ENCODE assay signal across 8 cellular contexts in the genomic region with DNA sequence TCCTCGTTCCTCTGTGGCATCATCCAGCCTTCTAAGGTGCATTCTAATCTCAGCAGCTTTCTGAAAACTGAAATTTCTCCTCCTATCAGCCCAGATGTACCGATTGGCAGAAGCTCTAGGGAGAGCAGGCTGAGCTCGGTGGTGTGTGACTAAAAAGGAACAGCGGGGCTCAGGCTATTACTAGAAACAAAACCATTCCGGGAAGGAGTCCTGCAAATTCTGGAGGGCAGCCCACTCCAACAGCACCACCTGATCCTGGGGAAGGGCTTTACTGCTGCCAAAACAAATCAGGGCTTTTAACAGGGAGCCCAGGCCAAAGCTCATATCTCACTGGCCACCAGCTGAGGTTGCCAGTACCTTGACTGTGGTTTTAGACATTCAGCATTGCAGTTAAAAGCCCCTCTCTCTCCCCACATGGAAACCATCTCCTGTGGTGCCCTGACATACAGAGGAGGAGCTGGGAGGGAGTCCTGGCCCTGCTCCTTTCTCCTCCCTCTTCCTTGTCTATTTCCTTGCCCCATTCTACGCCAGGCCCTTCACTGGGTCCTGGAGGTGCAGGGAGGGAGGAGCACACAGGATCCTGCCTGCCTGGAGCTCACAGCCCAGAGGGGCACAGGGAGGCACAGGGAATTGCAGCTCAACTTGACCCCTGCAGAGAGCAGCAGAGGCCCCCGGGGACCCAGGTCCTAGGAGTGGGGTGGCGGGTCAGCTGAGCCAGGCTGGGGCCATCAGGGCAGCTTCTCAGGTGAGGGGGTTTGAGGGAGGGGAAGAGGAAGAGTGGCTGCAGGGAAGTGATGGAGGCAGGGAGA. TPM values are rescaled to one million over a fixed set of nuclear protein-coding genes. Genes with fewer than 3 reads are reported as not detected.
DNase-seq lines count a peak whose midpoint lies in the region; ATAC-seq, FAIRE-seq and TF ChIP-seq lines count a peak whose summit lies in the region.

No MANE protein-coding gene starts in this region.

- ATAC-seq in activated CD8-positive, alpha-beta T cell treated with anti-CD3 and anti-CD28 coated beads, Interleukin-2, amount 10 ng/mL, durations not matched to agents 7 days and 5 days: peak; percentile 28
- ATAC-seq in foreskin keratinocyte (peak; percentile 16), pancreas (peak; percentile 75 to 90 (median 88)), GM21423 (IDR thresholded peaks at IDR 0.05; ENCODE audit: unreplicated experiment) (no peak), HG03196 (IDR thresholded peaks at IDR 0.05; ENCODE audit: unreplicated experiment) (no peak)

- POLR2A ChIA-PET in activated CD8-positive, alpha-beta T cell treated with anti-CD3 and anti-CD28 coated beads, Interleukin-2, amount 10 ng/mL, durations not matched to agents 7 days and 5 days (lab: Charles Lee): interaction anchor here (0.9 to 6.2 kb wide), 8 partner anchors 9 to 697 kb away, joined by 3 to 106 read pairs (median 6); a partner anchor contains a TSS

- H3K9me3 Mint-ChIP-seq in activated CD8-positive, alpha-beta T cell treated with anti-CD3 and anti-CD28 coated beads, Interleukin-2, amount 10 ng/mL, durations not matched to agents 7 days and 5 days (ENCODE audit: insufficient read depth): no peaks in the 10 kb centered on the region

- H3K27ac Mint-ChIP-seq in activated CD8-positive, alpha-beta T cell treated with anti-CD3 and anti-CD28 coated beads, Interleukin-2, amount 10 ng/mL, durations not matched to agents 7 days and 5 days: peak overlapping the region; percentile 92

- intact Hi-C loops in pancreas (cut with DNase I): no loop called here

- peaks cover 11% of the 10 kb centered on the region for H3K36me3 Mint-ChIP-seq in activated CD8-positive, alpha-beta T cell treated with anti-CD3 and anti-CD28 coated beads, Interleukin-2, amount 10 ng/mL, durations not matched to agents 7 days and 5 days (ENCODE audit: low read depth)

- H3K4me3 Mint-ChIP-seq in activated CD8-positive, alpha-beta T cell treated with anti-CD3 and anti-CD28 coated beads, Interleukin-2, amount 10 ng/mL, durations not matched to agents 7 days and 5 days: peak overlapping the region; percentile 84

- peak; percentile 38 for DNase-seq in activated CD4-positive, alpha-beta T cell treated with anti-CD3 and anti-CD28 coated beads for 48 hours
- no peak for DNase-seq in activated CD4-positive, alpha-beta T cell treated with anti-CD3 and anti-CD28 coated beads, Interleukin-2, amount 50 U/mL, for 1 hour
- no peak for DNase-seq in activated CD8-positive, alpha-beta T cell treated with anti-CD3 and anti-CD28 coated beads, Interleukin-2, amount 10 ng/mL, durations not matched to agents 7 days and 5 days
- no peak for DNase-seq in foreskin keratinocyte
- peak in 5 of 6 donors; percentile 54 to 84 (median 66) for DNase-seq in pancreas
- no peak for DNase-seq in NCI-H146 treated with DMSO at 0.1 percent for 48 hours (lab: John Stamatoyannopoulos, UW; ENCODE audit: unreplicated experiment)

- H3K27me3 Mint-ChIP-seq in activated CD8-positive, alpha-beta T cell treated with anti-CD3 and anti-CD28 coated beads, Interleukin-2, amount 10 ng/mL, durations not matched to agents 7 days and 5 days (ENCODE audit: low read depth): no peaks in the 10 kb centered on the region

- no peaks in the 10 kb centered on the region for H3K36me3 ChIP-seq in pancreas

- H3K4me3 ChIP-seq in pancreas: peak overlapping the region in 3 of 4 donors; percentile 6 to 46 (median 30)

- WGBS in pancreas, 2 donors: 33 to 35% methylated on average over 8 of the region's 8 CpGs

- no peaks in the 10 kb centered on the region for H3K27me3 ChIP-seq in foreskin keratinocyte
- no peaks in the 10 kb centered on the region for H3K27me3 ChIP-seq in pancreas

- no peak for TF ChIP-seq CTCF in foreskin keratinocyte (conservative IDR thresholded peaks at IDR 0.05)
- TF ChIP-seq CTCF in pancreas (IDR thresholded peaks at IDR 0.05): no peak

- H3K4me1 ChIP-seq in foreskin keratinocyte (no peaks in the 10 kb centered on the region), pancreas (peaks cover 4 to 16% (median 10%) of the 10 kb centered on the region in 3 donors)

- CTCF ChIA-PET in activated CD8-positive, alpha-beta T cell treated with anti-CD3 and anti-CD28 coated beads, Interleukin-2, amount 10 ng/mL, durations not matched to agents 7 days and 5 days (lab: Charles Lee): interaction anchor here (0.8 to 4.3 kb wide), 11 partner anchors 8 to 99 kb away, joined by 3 to 32 read pairs (median 4); a partner anchor contains a TSS

- H3K9me3 ChIP-seq in pancreas: no peaks in the 10 kb centered on the region

- no peak for FAIRE-seq in pancreas (lab: Jason Lieb, UNC)

- peaks cover 64% of the 10 kb centered on the region for H3K4me1 Mint-ChIP-seq in activated CD8-positive, alpha-beta T cell treated with anti-CD3 and anti-CD28 coated beads, Interleukin-2, amount 10 ng/mL, durations not matched to agents 7 days and 5 days (ENCODE audit: low read depth)

- no peak overlapping the region for H3K27ac ChIP-seq in foreskin keratinocyte
- H3K27ac ChIP-seq in pancreas: peak overlapping the region; percentile 40 to 90 (median 66)

RNA-seq across cellular contexts. Expression of a gene that starts 0.9 kb away (rescaled TPM):
- 10 to 100 TPM; 97.5 to 99.8 TPM for total RNA-seq in activated CD8-positive, alpha-beta T cell treated with anti-CD3 and anti-CD28 coated beads, Interleukin-2, amount 10 ng/mL, durations not matched to agents 7 days and 5 days
- 2.6 and 3.9 TPM in 2 replicates for total RNA-seq in foreskin keratinocyte
- polyA plus RNA-seq in foreskin keratinocyte: 3.8 and 4.0 TPM in 2 replicates
- 10 to 100 TPM in 2 of 6 donors, 1 to 10 TPM in 4; 3.3 to 32.4 (median 5.7) TPM for total RNA-seq in pancreas
- polyA plus RNA-seq in pancreas: 10 to 100 TPM; 13.5 to 16.2 TPM

RNA-seq across cellular contexts. Expression of a gene that starts 25.7 kb away (rescaled TPM):
- total RNA-seq in activated CD8-positive, alpha-beta T cell treated with anti-CD3 and anti-CD28 coated beads, Interleukin-2, amount 10 ng/mL, durations not matched to agents 7 days and 5 days: under 1 TPM in 1 of 2 experiments, not detected in 1; 0.57 TPM
- total RNA-seq in foreskin keratinocyte: 0.20 TPM in 1 of 2 replicates, not detected in the other
- polyA plus RNA-seq in foreskin keratinocyte: 0.22 TPM in 1 of 2 replicates, not detected in the other
- total RNA-seq in pancreas: not detected
- under 1 TPM in 1 of 2 donors, not detected in 1; 0.26 TPM for polyA plus RNA-seq in pancreas

RNA-seq across cellular contexts. Expression of a gene that starts 31.6 kb away (rescaled TPM):
- not detected for total RNA-seq in activated CD8-positive, alpha-beta T cell treated with anti-CD3 and anti-CD28 coated beads, Interleukin-2, amount 10 ng/mL, durations not matched to agents 7 days and 5 days
- total RNA-seq in foreskin keratinocyte (not detected in 2 replicates), pancreas (1 to 10 TPM in 2 of 6 donors, under 1 TPM in 2, not detected in 2; 0.13 to 1.4 (median 0.79) TPM)
- polyA plus RNA-seq in foreskin keratinocyte (not detected in 2 replicates), pancreas (1 to 10 TPM in 1 of 2 donors, under 1 TPM in 1; 0.21 to 2.1 TPM)

RNA-seq across cellular contexts. Expression of a gene that starts 46.5 kb away (rescaled TPM):
- total RNA-seq in activated CD8-positive, alpha-beta T cell treated with anti-CD3 and anti-CD28 coated beads, Interleukin-2, amount 10 ng/mL, durations not matched to agents 7 days and 5 days: under 1 TPM; 0.11 to 0.68 TPM
- not detected in 2 replicates for total RNA-seq in foreskin keratinocyte
- polyA plus RNA-seq in foreskin keratinocyte: not detected in 2 replicates
- total RNA-seq in pancreas: 10 to 100 TPM in 2 of 6 donors, 1 to 10 TPM in 4; 4.6 to 11.0 (median 9.2) TPM
- polyA plus RNA-seq in pancreas: 1 to 10 TPM; 1.6 to 3.7 TPM

Comparison
In these comparisons a context has a peak if more than half of its experiments do, and no peak if none do; other contexts are left out.
1. DNase-seq: peak in activated CD4-positive, alpha-beta T cell treated with anti-CD3 and anti-CD28 coated beads for 48 hours (single experiment) and pancreas (5 of 6); none in activated CD4-positive, alpha-beta T cell treated with anti-CD3 and anti-CD28 coated beads, Interleukin-2, amount 50 U/mL, for 1 hour (single experiment), activated CD8-positive, alpha-beta T cell treated with anti-CD3 and anti-CD28 coated beads, Interleukin-2, amount 10 ng/mL, durations not matched to agents 7 days and 5 days (single experiment), foreskin keratinocyte (0 of 2) and NCI-H146 treated with DMSO at 0.1 percent for 48 hours (single experiment).
2. ATAC-seq: peak in activated CD8-positive, alpha-beta T cell treated with anti-CD3 and anti-CD28 coated beads, Interleukin-2, amount 10 ng/mL, durations not matched to agents 7 days and 5 days (single experiment), foreskin keratinocyte (single experiment) and pancreas (4 of 4); none in GM21423 (single experiment) and HG03196 (single experiment).